In genomic region chrX:139506318-139506717, GRCh38 we compare ENCODE assay signal across 23 cellular contexts. TPM values are rescaled to one million over a fixed set of nuclear protein-coding genes. Genes with fewer than 3 reads are reported as not detected.
DNase-seq lines count a peak whose midpoint lies in the region; ATAC-seq, FAIRE-seq and TF ChIP-seq lines count a peak whose summit lies in the region.
"Had no signal": no experiment of that assay in that cellular context is flagged by ENCODE, and none has a peak within 500 bp of the region (broad histone marks: within the 10 kb centered on the region; RNA-seq: fewer than 3 reads in every experiment).

No MANE protein-coding gene starts in this region.

- DNase-seq in GM12892 (ENCODE audit: insufficient read length): no peak
- DNase-seq in MV-4-11 (lab: John Stamatoyannopoulos, UW): peak; percentile 80
- peak; percentile 2 for DNase-seq in NOMO-1 treated with dmso at 0.1 percent for 144 hours (lab: John Stamatoyannopoulos, UW; ENCODE audit: unreplicated experiment)
- no peak for DNase-seq in left lung
- DNase-seq in activated CD4-positive, alpha-beta T cell treated with anti-CD3 and anti-CD28 coated beads for 4 hours: no peak
- no peak for DNase-seq in GDM1 (lab: John Stamatoyannopoulos, UW)
- DNase-seq in EL: no peak
- DNase-seq: CD8-positive, alpha-beta T cell; COR-L47; DMS153; GM23248; IMR-90 had no signal

- H3K4me3 ChIP-seq in left lung: no peak overlapping the region
- H3K4me3 ChIP-seq: A549, GM23248 had no signal

- TF ChIP-seq CTCF in left lung (IDR thresholded peaks at IDR 0.05): no peak

- peak; percentile 24 for FAIRE-seq in GM12892 (lab: Jason Lieb, UNC)
- FAIRE-seq: A549, D721Med, GM12891, H54 had no signal

- ATAC-seq in left lung (peak; percentile 50), HG03025 (IDR thresholded peaks at IDR 0.05; ENCODE audit: low FRiP score, unreplicated experiment) (no peak)
- ATAC-seq: A549; CD8-positive, alpha-beta T cell; HCT116 had no signal

- H3K9me3 ChIP-seq in left lung: no peaks in the 10 kb centered on the region
- H3K9me3 ChIP-seq: A549 had no signal

- H3K27me3 ChIP-seq in left lung: no peaks in the 10 kb centered on the region

- H3K36me3 ChIP-seq in left lung: no peaks in the 10 kb centered on the region

- H3K27ac ChIP-seq in left lung: no peak overlapping the region
- H3K27ac ChIP-seq: A549, GM23248, KMS-11 had no signal

- intact Hi-C loops in left lung (cut with DNase I): no loop called here

- H3K4me1 ChIP-seq in left lung: no peaks in the 10 kb centered on the region
- H3K4me1 ChIP-seq: A549 had no signal

- TF ChIP-seq POLR2A in GM12892 (IDR thresholded peaks at IDR 0.05; ENCODE audit: low read depth, low read length): no peak

RNA-seq across cellular contexts. Expression of gene F9, which starts 24.2 kb away (rescaled TPM):
- polyA plus RNA-seq in GM12892 (2012; ENCODE audit: missing spikeins): not detected
- total RNA-seq in left lung: not detected
- total RNA-seq: CD8-positive, alpha-beta T cell; GM23248; HT-29; IMR-90 had no signal
- polyA plus RNA-seq: A549, AG04450, BJ, CD14-positive monocyte, GM23248, IMR-90 had no signal

Comparison
In these comparisons a context has a peak if more than half of its experiments do, and no peak if none do; other contexts are left out.
1. DNase-seq: peak in MV-4-11 (single experiment) and NOMO-1 treated with dmso at 0.1 percent for 144 hours (single experiment); none in GM12892 (single experiment), left lung (0 of 2), activated CD4-positive, alpha-beta T cell treated with anti-CD3 and anti-CD28 coated beads for 4 hours (0 of 2), GDM1 (single experiment) and EL (single experiment).